In genomic region chrX:130386408-130386808, GRCh38 we compare ENCODE assay signal across 1 cellular context.
A peak's percentile ranks its signal among the peaks of the same experiment; 100 is the strongest.
TF ChIP-seq lines count a peak whose summit lies in the region.

No MANE protein-coding gene starts in this region.

TF ChIP-seq in HepG2, 621 proteins besides CTCF, POLR2A, EP300 and RAD21 (continued from another document and continues in another):
- TF ChIP-seq ZBTB37 (CRISPR knock-in tag; IDR thresholded peaks at IDR 0.05) (no peak), ZNF124 (CRISPR knock-in tag; IDR thresholded peaks at IDR 0.05) (no peak), PAXIP1 (CRISPR knock-in tag; conservative IDR thresholded peaks at IDR 0.05) (peak; percentile 87), SMC3 (IDR thresholded peaks at IDR 0.05; ENCODE audit: low read length) (no peak), RNF219 (CRISPR knock-in tag; IDR thresholded peaks at IDR 0.05) (no peak), AGO1 (IDR thresholded peaks at IDR 0.05; ENCODE audit: low read depth, low read length, poor library complexity, severe bottlenecking) (no peak), FOXA1 (IDR thresholded peaks at IDR 0.05) (no peak), FOXA1 (CRISPR knock-in tag; IDR thresholded peaks at IDR 0.05) (peak; percentile 54; the same call in 1 of the 2 replicates), ZNF292 (CRISPR knock-in tag; IDR thresholded peaks at IDR 0.05; ENCODE audit: borderline replicate concordance, low read depth) (peak; percentile 52; the same call in 1 of the 2 replicates), YEATS2 (CRISPR knock-in tag; IDR thresholded peaks at IDR 0.05; ENCODE audit: borderline replicate concordance) (no peak), ZNF460 (CRISPR knock-in tag; IDR thresholded peaks at IDR 0.05; ENCODE audit: borderline replicate concordance) (no peak), ZNF512 (CRISPR knock-in tag; IDR thresholded peaks at IDR 0.05) (no peak), ZEB1 (IDR thresholded peaks at IDR 0.05; ENCODE audit: insufficient replicate concordance, low read depth) (peak; percentile 95), TSC22D2 (CRISPR knock-in tag; IDR thresholded peaks at IDR 0.05; ENCODE audit: borderline replicate concordance) (no peak), SKI (IDR thresholded peaks at IDR 0.05; ENCODE audit: partially characterized antibody) (no peak), FOXK1 (CRISPR knock-in tag; IDR thresholded peaks at IDR 0.05; ENCODE audit: borderline replicate concordance, low read depth) (no peak), ZC3H4 (CRISPR knock-in tag; IDR thresholded peaks at IDR 0.05; ENCODE audit: borderline replicate concordance) (no peak), HOXA5 (CRISPR knock-in tag; IDR thresholded peaks at IDR 0.05) (no peak), EEA1 (CRISPR knock-in tag; IDR thresholded peaks at IDR 0.05; ENCODE audit: borderline replicate concordance) (no peak), PPARG (CRISPR knock-in tag; conservative IDR thresholded peaks at IDR 0.05) (peak; percentile 27; the same call in 1 of the 2 replicates), TBX2 (CRISPR knock-in tag; IDR thresholded peaks at IDR 0.05; ENCODE audit: borderline replicate concordance) (0 out of 2 replicates have a peak, but pooled peaks have one; percentile 19), KMT2B (CRISPR knock-in tag; IDR thresholded peaks at IDR 0.05) (no peak), CEBPB (IDR thresholded peaks at IDR 0.05; ENCODE audit: borderline replicate concordance, low read depth, low read length) (no peak), ZFP36L1 (CRISPR knock-in tag; IDR thresholded peaks at IDR 0.05) (no peak), ZNF430 (CRISPR knock-in tag; IDR thresholded peaks at IDR 0.05) (no peak), HES4 (CRISPR knock-in tag; IDR thresholded peaks at IDR 0.05; ENCODE audit: borderline replicate concordance) (no peak), GATA4 (IDR thresholded peaks at IDR 0.05; ENCODE audit: borderline replicate concordance, low read depth) (no peak), CERS6 (CRISPR knock-in tag; IDR thresholded peaks at IDR 0.05) (no peak), MED13 (CRISPR knock-in tag; IDR thresholded peaks at IDR 0.05) (no peak), TCF7 (IDR thresholded peaks at IDR 0.05; ENCODE audit: low read depth) (0 out of 2 replicates have a peak, but pooled peaks have one; percentile 25), THAP9 (CRISPR knock-in tag; IDR thresholded peaks at IDR 0.05; ENCODE audit: borderline replicate concordance) (no peak), PRPF4 (IDR thresholded peaks at IDR 0.05; ENCODE audit: low read depth, low read length, poor library complexity, severe bottlenecking) (no peak), HNF4G (IDR thresholded peaks at IDR 0.05; ENCODE audit: borderline replicate concordance, low read depth, low read length) (peak; percentile 23; the same call in 1 of the 2 replicates), HNF4G (CRISPR knock-in tag; IDR thresholded peaks at IDR 0.05; ENCODE audit: borderline replicate concordance, low read depth) (0 out of 2 replicates have a peak, but pooled peaks have one; percentile 38), ZNF800 (CRISPR knock-in tag; IDR thresholded peaks at IDR 0.05) (no peak), PRDM15 (CRISPR knock-in tag; IDR thresholded peaks at IDR 0.05) (no peak), CEBPZ (IDR thresholded peaks at IDR 0.05; ENCODE audit: low read length) (no peak)
